Comparison of ENCODE assay signal across 1 cellular context in the genomic region with DNA sequence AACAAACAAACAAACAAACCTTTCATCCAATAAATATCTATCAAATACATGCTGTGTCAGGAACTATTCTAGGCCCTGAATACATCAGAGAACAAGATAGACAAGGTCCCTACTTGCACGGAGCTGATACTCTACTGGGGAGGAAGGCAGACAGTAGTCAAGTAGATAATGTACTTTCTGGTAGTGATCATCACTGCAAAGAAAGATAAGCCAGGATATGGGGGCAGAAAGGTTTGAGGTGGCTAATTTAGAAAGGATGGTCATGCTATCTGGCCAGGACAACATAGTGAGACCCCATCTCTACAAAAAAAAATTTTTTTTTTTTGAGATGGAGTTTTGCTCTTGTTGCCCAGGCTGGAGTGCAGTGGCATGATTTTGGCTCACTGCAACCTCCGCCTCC.
TF ChIP-seq lines count a peak whose summit lies in the region.

No MANE protein-coding gene starts in this region.

TF ChIP-seq in K562, 482 proteins besides CTCF, POLR2A, EP300 and RAD21:
- TF ChIP-seq KDM1A (IDR thresholded peaks at IDR 0.05) = 0 out of 4 replicates have a peak, but pooled peaks of 1 of the 2 experiments have one; percentile 19
- 0 out of 2 replicates have a peak, but pooled peaks have one; percentile 11 for TF ChIP-seq CBFA2T2 (conservative IDR thresholded peaks at IDR 0.05)
- TF ChIP-seq RBM25 (IDR thresholded peaks at IDR 0.05; ENCODE audit: low read depth, low read length, severe bottlenecking) = peak; percentile 37
- peak; percentile 53 for TF ChIP-seq CBFA2T3 (IDR thresholded peaks at IDR 0.05)
- peak; percentile 95 for TF ChIP-seq ZNF121 (CRISPR knock-in tag; conservative IDR thresholded peaks at IDR 0.05)
- TF ChIP-seq KLF1 (tag; IDR thresholded peaks at IDR 0.05) = no peak
- no peak for TF ChIP-seq GATAD2A (IDR thresholded peaks at IDR 0.05)
- peak; percentile 44; the same call in 1 of the 2 replicates for TF ChIP-seq ZNF316 (IDR thresholded peaks at IDR 0.05)
TF ChIP-seq in K562: peak in this region for 6.
